23 cellular contexts compared by ENCODE assay signal in the genomic region with DNA sequence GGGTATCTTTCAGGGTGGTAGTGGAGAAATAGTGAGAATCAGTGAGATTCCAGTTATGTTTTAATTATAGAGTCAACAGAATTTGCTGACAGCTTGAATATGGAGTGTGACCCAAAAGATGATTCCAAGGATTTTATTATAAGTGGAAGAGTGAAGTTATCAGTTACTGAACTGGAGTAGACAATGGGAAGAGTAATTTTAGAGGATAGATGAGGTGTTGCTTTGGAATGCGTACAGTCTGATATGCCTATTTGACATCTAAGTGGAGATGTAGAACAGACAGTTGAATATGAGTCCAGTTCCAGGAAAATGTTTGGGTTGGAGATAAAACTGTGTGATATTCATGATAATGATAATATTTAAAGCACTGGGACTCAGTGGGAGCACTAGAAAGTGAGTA.
A peak's percentile ranks its signal among the peaks of the same experiment; 100 is the strongest.
DNase-seq lines count a peak whose midpoint lies in the region; ATAC-seq, FAIRE-seq and TF ChIP-seq lines count a peak whose summit lies in the region.
"Had no signal": no experiment of that assay in that cellular context is flagged by ENCODE, and none has a peak within 500 bp of the region (broad histone marks: within the 10 kb centered on the region; RNA-seq: fewer than 3 reads in every experiment).

No MANE protein-coding gene starts in this region.

- TF ChIP-seq POLR2A in HepG2 (IDR thresholded peaks at IDR 0.05; ENCODE audit: insufficient read depth in 1 of 2, low read depth in 2 of 2, low read length in 2 of 2) (no peak), right lobe of liver (IDR thresholded peaks at IDR 0.05) (no peak)

- WGBS in HepG2 (ENCODE audit: low lambda C conversion rate) = 49% methylated on average over 1 of the region's 1 CpG
- WGBS in right lobe of liver (ENCODE audit: insufficient coverage, low coverage, low lambda C conversion rate, missing lambda C conversion rate) = 75% methylated on average over 1 of the region's 1 CpG
- 98 to 100% methylated on average over 1 of the region's 1 CpG for WGBS in endodermal cell (ENCODE audit: insufficient coverage in 1 of 2, insufficient read length in 1 of 2), 2 experiments

- in situ Hi-C loops in HepG2 (cut with HindIII; ENCODE audit: extremely low pct_ligation_motif_present, low pct_unique_long_range_greater_than_20kb) = no loop called here

- H3K4me3 ChIP-seq in HepG2 (replicated peaks in 1 of 3; ENCODE audit: insufficient read depth in 1 of 3, low read depth in 2 of 3, low read length in 3 of 3) = no peak overlapping the region
- no peak overlapping the region for H3K4me3 ChIP-seq in right lobe of liver
- H3K4me3 ChIP-seq in astrocyte (ENCODE audit: insufficient read depth, low read depth, low read length) = no peak overlapping the region
- H3K4me3 ChIP-seq in endodermal cell (ENCODE audit: low read length) = no peak overlapping the region
- H3K4me3 ChIP-seq: BLaER1 treated with 17β-estradiol and CSF1 and Interleukin-3, amounts not matched to agents 10 nM and 100 nM; GM12878 had no signal

- H3K9me3 Mint-ChIP-seq in astrocyte (ENCODE audit: unreplicated experiment) = peaks cover 5% of the 10 kb centered on the region
- peaks cover 33% of the 10 kb centered on the region for H3K9me3 Mint-ChIP-seq in endodermal cell
- H3K9me3 Mint-ChIP-seq in activated naive CD4-positive, alpha-beta T cell treated with anti-CD3 and anti-CD28 coated beads for 36 hours = peaks cover 6% of the 10 kb centered on the region

- H3K4me3 Mint-ChIP-seq in astrocyte (ENCODE audit: unreplicated experiment) (no peak overlapping the region), endodermal cell (no peak overlapping the region)
- H3K4me3 Mint-ChIP-seq in activated naive CD4-positive, alpha-beta T cell treated with anti-CD3 and anti-CD28 coated beads for 36 hours = no peak overlapping the region
- H3K4me3 Mint-ChIP-seq: B cell; CD4-positive, CD25-positive, alpha-beta regulatory T cell; CD8-positive, alpha-beta memory T cell; HFFc6 had no signal

- H3K4me1 Mint-ChIP-seq in astrocyte (ENCODE audit: low read depth, unreplicated experiment) (peaks cover 13% of the 10 kb centered on the region), endodermal cell (peaks cover 1% of the 10 kb centered on the region)
- no peaks in the 10 kb centered on the region for H3K4me1 Mint-ChIP-seq in activated naive CD4-positive, alpha-beta T cell treated with anti-CD3 and anti-CD28 coated beads for 36 hours (ENCODE audit: low read depth)
- H3K4me1 Mint-ChIP-seq: B cell; CD4-positive, CD25-positive, alpha-beta regulatory T cell; CD8-positive, alpha-beta memory T cell had no signal

- H3K4me2 ChIP-seq in HepG2 (ENCODE audit: low read depth, low read length) = no peak overlapping the region
- no peak overlapping the region for H3K4me2 ChIP-seq in astrocyte (ENCODE audit: low read length)
- H3K4me2 ChIP-seq: BLaER1 treated with 17β-estradiol and CSF1 and Interleukin-3, amounts not matched to agents 10 nM and 100 nM had no signal

- TF ChIP-seq CTCF in HepG2 (CRISPR knock-in tag; IDR thresholded peaks at IDR 0.05) = no peak
- no peak for TF ChIP-seq CTCF in right lobe of liver (IDR thresholded peaks at IDR 0.05)
- TF ChIP-seq CTCF in astrocyte (IDR thresholded peaks at IDR 0.05; ENCODE audit: insufficient read depth, low read depth, low read length) = no peak
- no peak for TF ChIP-seq CTCF in endodermal cell (conservative IDR thresholded peaks at IDR 0.05)

- no peak overlapping the region for H3K9ac ChIP-seq in HepG2 (ENCODE audit: insufficient read depth, low read depth, low read length)
- H3K9ac ChIP-seq in astrocyte (ENCODE audit: low read length) = no peak overlapping the region
- H3K9ac ChIP-seq in endodermal cell (ENCODE audit: extremely low read depth, low read length, poor library complexity, severe bottlenecking) = no peak overlapping the region
- H3K9ac ChIP-seq: BLaER1 treated with 17β-estradiol and CSF1 and Interleukin-3, amounts not matched to agents 10 nM and 100 nM had no signal

- DNase-seq in HepG2 (ENCODE audit: low spot score) = no peak
- DNase-seq in right lobe of liver = no peak
- DNase-seq in astrocyte (ENCODE audit: low read depth) = peak; percentile 41
- peak; percentile 33 for DNase-seq in iris pigment epithelial cell (ENCODE audit: low read depth)
- DNase-seq in endodermal cell = no peak
- no peak for DNase-seq in NCI-H345 treated with DMSO at 0.1 percent for 48 hours (lab: John Stamatoyannopoulos, UW; ENCODE audit: unreplicated experiment)
- DNase-seq in activated naive CD4-positive, alpha-beta T cell treated with anti-CD3 and anti-CD28 coated beads for 36 hours = no peak
- DNase-seq: CD4-positive, CD25-positive, alpha-beta regulatory T cell; CD8-positive, alpha-beta memory T cell; COR-L47; DMS 273 treated with DMSO at 0.1 percent for 48 hours; DMS53; DND-41; EL; GOT3; H7; HFFc6 had no signal

- H3K79me2 ChIP-seq in HepG2 (ENCODE audit: insufficient read depth, low read length) (no peaks in the 10 kb centered on the region), astrocyte (ENCODE audit: insufficient read depth, low read length) (no peaks in the 10 kb centered on the region)

- no peaks in the 10 kb centered on the region for H3K27me3 Mint-ChIP-seq in astrocyte (ENCODE audit: low read depth, unreplicated experiment)
- H3K27me3 Mint-ChIP-seq in endodermal cell (ENCODE audit: insufficient read depth) = no peaks in the 10 kb centered on the region
- no peaks in the 10 kb centered on the region for H3K27me3 Mint-ChIP-seq in activated naive CD4-positive, alpha-beta T cell treated with anti-CD3 and anti-CD28 coated beads for 36 hours (ENCODE audit: low read depth)
- H3K27me3 Mint-ChIP-seq: B cell; CD4-positive, CD25-positive, alpha-beta regulatory T cell; CD8-positive, alpha-beta memory T cell had no signal

- H3K36me3 Mint-ChIP-seq in astrocyte (ENCODE audit: low read depth, unreplicated experiment) = no peaks in the 10 kb centered on the region
- peaks cover 33% of the 10 kb centered on the region for H3K36me3 Mint-ChIP-seq in endodermal cell (ENCODE audit: low read depth)
- H3K36me3 Mint-ChIP-seq in activated naive CD4-positive, alpha-beta T cell treated with anti-CD3 and anti-CD28 coated beads for 36 hours (ENCODE audit: low read depth) = no peaks in the 10 kb centered on the region
- H3K36me3 Mint-ChIP-seq: CD4-positive, CD25-positive, alpha-beta regulatory T cell; CD8-positive, alpha-beta memory T cell had no signal

- ATAC-seq in HepG2 (no peak), right lobe of liver (no peak)
- ATAC-seq: GM12878, HCT116 had no signal

- no TSS peak for BruUV-seq in HepG2 (replicated peaks; lab: Mats Ljungman, UMichigan)

- TF ChIP-seq RAD21 in HepG2 (CRISPR knock-in tag; IDR thresholded peaks at IDR 0.05) = no peak

- H3K27ac ChIP-seq in HepG2 (ENCODE audit: extremely low read length, insufficient read depth, low read length) (no peak overlapping the region), right lobe of liver (no peak overlapping the region), astrocyte (ENCODE audit: low read depth, low read length) (no peak overlapping the region), endodermal cell (ENCODE audit: low read depth, low read length) (no peak overlapping the region)
- H3K27ac ChIP-seq: 22Rv1; BLaER1 treated with 17β-estradiol and CSF1 and Interleukin-3, amounts not matched to agents 10 nM and 100 nM; HL-60 had no signal

- H2AFZ ChIP-seq in HepG2 (ENCODE audit: low read length) (no peak overlapping the region), astrocyte (ENCODE audit: low read depth, low read length) (no peak overlapping the region)

- FAIRE-seq in HepG2 (lab: Jason Lieb, UNC) (no peak), astrocyte (lab: Jason Lieb, UNC) (no peak)
- FAIRE-seq: GM12878 had no signal

- H3K27me3 ChIP-seq in HepG2 (ENCODE audit: control insufficient read depth in 1 of 2, insufficient read depth in 2 of 2, low read length in 2 of 2) (no peaks in the 10 kb centered on the region), right lobe of liver (no peaks in the 10 kb centered on the region), astrocyte (ENCODE audit: insufficient read depth, low read length) (no peaks in the 10 kb centered on the region), endodermal cell (ENCODE audit: control insufficient read depth, insufficient read depth, low read length, poor library complexity, severe bottlenecking) (no peaks in the 10 kb centered on the region)
- H3K27me3 ChIP-seq: BLaER1 treated with 17β-estradiol and CSF1 and Interleukin-3, amounts not matched to agents 10 nM and 100 nM had no signal

- POLR2A ChIA-PET in HepG2 (lab: Yijun Ruan, JAX) = no interaction called here

- TF ChIP-seq EP300 in HepG2 (IDR thresholded peaks at IDR 0.05; ENCODE audit: low read depth in 2 of 2, low read length in 2 of 2) (no peak), HepG2 (CRISPR knock-in tag; IDR thresholded peaks at IDR 0.05; ENCODE audit: borderline replicate concordance) (no peak)

- H3K4me1 ChIP-seq in HepG2 (ENCODE audit: insufficient read depth, low read length) = no peaks in the 10 kb centered on the region
- no peaks in the 10 kb centered on the region for H3K4me1 ChIP-seq in right lobe of liver
- no peaks in the 10 kb centered on the region for H3K4me1 ChIP-seq in astrocyte (ENCODE audit: insufficient read depth, low read length)
- H3K4me1 ChIP-seq in endodermal cell (ENCODE audit: control insufficient read depth, insufficient read depth, low read length) = no peaks in the 10 kb centered on the region
- H3K4me1 ChIP-seq: BLaER1 treated with 17β-estradiol and CSF1 and Interleukin-3, amounts not matched to agents 10 nM and 100 nM had no signal

- no peak overlapping the region for H3K27ac Mint-ChIP-seq in astrocyte (ENCODE audit: unreplicated experiment)
- H3K27ac Mint-ChIP-seq in endodermal cell = no peak overlapping the region
- no peak overlapping the region for H3K27ac Mint-ChIP-seq in activated naive CD4-positive, alpha-beta T cell treated with anti-CD3 and anti-CD28 coated beads for 36 hours
- H3K27ac Mint-ChIP-seq: B cell; CD4-positive, CD25-positive, alpha-beta regulatory T cell; CD8-positive, alpha-beta memory T cell; HFFc6 had no signal

- CTCF ChIA-PET in HepG2 (lab: Yijun Ruan, JAX; ENCODE audit: low intra/inter-chr PET ratio, low total read pairs) = no interaction called here
- CTCF ChIA-PET in activated naive CD4-positive, alpha-beta T cell treated with anti-CD3 and anti-CD28 coated beads for 36 hours (lab: Charles Lee) = no interaction called here

- no peaks in the 10 kb centered on the region for H3K36me3 ChIP-seq in HepG2 (replicated peaks in 1 of 2; ENCODE audit: control insufficient read depth in 1 of 2, insufficient read depth in 2 of 2, low read length in 2 of 2)
- no peaks in the 10 kb centered on the region for H3K36me3 ChIP-seq in right lobe of liver
- H3K36me3 ChIP-seq in astrocyte (ENCODE audit: insufficient read depth, low read length) = no peaks in the 10 kb centered on the region
- peaks cover 6% of the 10 kb centered on the region for H3K36me3 ChIP-seq in endodermal cell (ENCODE audit: control insufficient read depth, insufficient read depth, low read length)
- H3K36me3 ChIP-seq: BLaER1 treated with 17β-estradiol and CSF1 and Interleukin-3, amounts not matched to agents 10 nM and 100 nM had no signal

- H4K20me1 ChIP-seq in HepG2 (ENCODE audit: insufficient read depth, low read length) = no peaks in the 10 kb centered on the region
- H4K20me1 ChIP-seq in astrocyte (ENCODE audit: insufficient read depth, low read length) = no peaks in the 10 kb centered on the region
- H4K20me1 ChIP-seq: BLaER1 treated with 17β-estradiol and CSF1 and Interleukin-3, amounts not matched to agents 10 nM and 100 nM had no signal

- intact Hi-C loops in HepG2 (cut with micrococcal nuclease; ENCODE audit: unreplicated experiment) (no loop called here), right lobe of liver (cut with DNase I) (no loop called here)
- intact Hi-C loops in activated naive CD4-positive, alpha-beta T cell treated with anti-CD3 and anti-CD28 coated beads for 36 hours (cut with micrococcal nuclease) = no loop called here

- H3K9me3 ChIP-seq in HepG2 (ENCODE audit: low read length) = no peaks in the 10 kb centered on the region
- H3K9me3 ChIP-seq in right lobe of liver = no peaks in the 10 kb centered on the region
- H3K9me3 ChIP-seq in astrocyte (ENCODE audit: insufficient read depth, low read depth, low read length) = no peaks in the 10 kb centered on the region
- H3K9me3 ChIP-seq in endodermal cell (ENCODE audit: control insufficient read depth, low read length) = peaks cover 6% of the 10 kb centered on the region

Comparison
In these comparisons a context has a peak if more than half of its experiments do, and no peak if none do; other contexts are left out.
1. DNase-seq: peak in astrocyte (single experiment) and iris pigment epithelial cell (single experiment); none in HepG2 (single experiment), right lobe of liver (0 of 3), endodermal cell (single experiment), NCI-H345 treated with DMSO at 0.1 percent for 48 hours (single experiment) and activated naive CD4-positive, alpha-beta T cell treated with anti-CD3 and anti-CD28 coated beads for 36 hours (single experiment).